In genomic region chr2:134669731-134670669, GRCh38 we compare ENCODE assay signal across 12 cellular contexts. TPM values are rescaled to one million over a fixed set of nuclear protein-coding genes. Genes with fewer than 3 reads are reported as not detected.
DNase-seq lines count a peak whose midpoint lies in the region; ATAC-seq and TF ChIP-seq lines count a peak whose summit lies in the region.
"Had no signal": no experiment of that assay in that cellular context is flagged by ENCODE, and none has a peak within 500 bp of the region (broad histone marks: within the 10 kb centered on the region; RNA-seq: fewer than 3 reads in every experiment).

No MANE protein-coding gene starts in this region.

- H3K4me3 Mint-ChIP-seq in stimulated activated memory B cell treated with anti-CD40 and anti-IgM and Interleukin-4, amounts not matched to agents 10 μg/mL and 1 μg/mL and 100 μg/mL, for 72 hours = peak overlapping the region; percentile 1

- intact Hi-C loops in heart left ventricle (cut with DNase I) = no loop called here

- no peaks in the 10 kb centered on the region for H3K27me3 Mint-ChIP-seq in stimulated activated memory B cell treated with anti-CD40 and anti-IgM and Interleukin-4, amounts not matched to agents 10 μg/mL and 1 μg/mL and 100 μg/mL, for 72 hours

- whole genome bisulfite sequencing in hepatocyte (ENCODE audit: low lambda C conversion rate, missing lambda C conversion rate) = 79% methylated on average over 12 of the region's 12 CpGs
- 82 to 88% (median 83%) methylated on average over 12 of the region's 12 CpGs for WGBS in heart left ventricle, 4 donors

- no peaks in the 10 kb centered on the region for H3K9me3 Mint-ChIP-seq in stimulated activated memory B cell treated with anti-CD40 and anti-IgM and Interleukin-4, amounts not matched to agents 10 μg/mL and 1 μg/mL and 100 μg/mL, for 72 hours

- peak; percentile 94 for DNase-seq in NCI-H2107 treated with DMSO at 0.1 percent for 48 hours (lab: John Stamatoyannopoulos, UW; ENCODE audit: unreplicated experiment)
- peak; percentile 20 for DNase-seq in activated T-cell treated with anti-CD3 and anti-CD28 coated beads for 24 hours (ENCODE audit: low read depth)
- no peak for DNase-seq in hepatocyte (ENCODE audit: low spot score)
- DNase-seq in heart left ventricle = no peak
- no peak for DNase-seq in NCI-H1694 (lab: John Stamatoyannopoulos, UW)
- DNase-seq: IMR-90 had no signal

- TF ChIP-seq CTCF in hepatocyte (IDR thresholded peaks at IDR 0.05; ENCODE audit: poor library complexity) = no peak
- TF ChIP-seq CTCF in heart left ventricle (IDR thresholded peaks at IDR 0.05) = no peak

- no peak overlapping the region for H3K4me3 ChIP-seq in hepatocyte
- no peak overlapping the region for H3K4me3 ChIP-seq in heart left ventricle
- H3K4me3 ChIP-seq: SJSA1, suprapubic skin had no signal

- peaks cover 4% of the 10 kb centered on the region for H3K4me1 ChIP-seq in hepatocyte (ENCODE audit: insufficient read depth)
- H3K4me1 ChIP-seq in heart left ventricle = peaks cover 0 to 32% (median 0%) of the 10 kb centered on the region in 12 donors
- H3K4me1 ChIP-seq: SJSA1, suprapubic skin had no signal

- no peaks in the 10 kb centered on the region for H3K9me2 ChIP-seq in hepatocyte (replicated peaks; ENCODE audit: insufficient read depth)

- H3K36me3 Mint-ChIP-seq in stimulated activated memory B cell treated with anti-CD40 and anti-IgM and Interleukin-4, amounts not matched to agents 10 μg/mL and 1 μg/mL and 100 μg/mL, for 72 hours = no peaks in the 10 kb centered on the region

- H3K9me3 ChIP-seq in hepatocyte (ENCODE audit: low read depth) = no peaks in the 10 kb centered on the region
- peaks cover 0 to 9% (median 0%) of the 10 kb centered on the region in 12 donors for H3K9me3 ChIP-seq in heart left ventricle
- H3K9me3 ChIP-seq: SJSA1, suprapubic skin had no signal

- peak overlapping the region; percentile 67 for H3K27ac Mint-ChIP-seq in stimulated activated memory B cell treated with anti-CD40 and anti-IgM and Interleukin-4, amounts not matched to agents 10 μg/mL and 1 μg/mL and 100 μg/mL, for 72 hours
- H3K27ac Mint-ChIP-seq: progenitor cell of endocrine pancreas had no signal

- TF ChIP-seq POLR2A in heart left ventricle (IDR thresholded peaks at IDR 0.05) = no peak

- H3K4me2 ChIP-seq in hepatocyte = no peak overlapping the region

- H4K20me1 ChIP-seq in hepatocyte (ENCODE audit: insufficient read depth, poor library complexity, severe bottlenecking) = no peaks in the 10 kb centered on the region

- H2AFZ ChIP-seq in hepatocyte = no peak overlapping the region

- peaks cover 44% of the 10 kb centered on the region for H3K4me1 Mint-ChIP-seq in stimulated activated memory B cell treated with anti-CD40 and anti-IgM and Interleukin-4, amounts not matched to agents 10 μg/mL and 1 μg/mL and 100 μg/mL, for 72 hours

- no peaks in the 10 kb centered on the region for H3K36me3 ChIP-seq in hepatocyte (replicated peaks; ENCODE audit: insufficient read depth, low read depth)
- H3K36me3 ChIP-seq in heart left ventricle = no peaks in the 10 kb centered on the region
- H3K36me3 ChIP-seq: SJSA1, suprapubic skin had no signal

- H3K79me2 ChIP-seq in hepatocyte = no peaks in the 10 kb centered on the region

- peaks cover 3% of the 10 kb centered on the region for H3K27me3 ChIP-seq in hepatocyte
- peaks cover 0 to 3% (median 0%) of the 10 kb centered on the region in 9 donors for H3K27me3 ChIP-seq in heart left ventricle
- H3K27me3 ChIP-seq: SJSA1, suprapubic skin had no signal

- H3K27ac ChIP-seq in hepatocyte (peak overlapping the region; percentile 23), heart left ventricle (peak overlapping the region in 1 of 12 donors; percentile 74)
- H3K27ac ChIP-seq: SJSA1, suprapubic skin had no signal

- peak; percentile 53 for ATAC-seq in stimulated activated memory B cell treated with anti-CD40 and anti-IgM and Interleukin-4, amounts not matched to agents 10 μg/mL and 1 μg/mL and 100 μg/mL, for 72 hours
- ATAC-seq in heart left ventricle (no peak), GM19397 (IDR thresholded peaks at IDR 0.05; ENCODE audit: unreplicated experiment) (no peak)

RNA-seq across cellular contexts. Expression of gene TMEM163, which starts 48.8 kb away (rescaled TPM):
- 0.40 and 1.1 TPM in 2 replicates for total RNA-seq in hepatocyte
- 0.81 and 1.1 TPM in 2 replicates for polyA plus RNA-seq in hepatocyte
- 1 to 10 TPM in 1 of 9 donors, under 1 TPM in 8; 0.14 to 1.4 (median 0.47) TPM for total RNA-seq in heart left ventricle
- polyA plus RNA-seq in heart left ventricle = 1 to 10 TPM in 1 of 2 donors, under 1 TPM in 1; 0.42 to 1.2 TPM
- total RNA-seq: bronchial epithelial cell, IMR-90, SJSA1 had no signal
- polyA plus RNA-seq: IMR-90 had no signal

Comparison
In these comparisons a context has a peak if more than half of its experiments do, and no peak if none do; other contexts are left out.
1. DNase-seq: peak in NCI-H2107 treated with DMSO at 0.1 percent for 48 hours (single experiment) and activated T-cell treated with anti-CD3 and anti-CD28 coated beads for 24 hours (single experiment); none in hepatocyte (single experiment), heart left ventricle (0 of 5) and NCI-H1694 (single experiment).